In the genomic region with DNA sequence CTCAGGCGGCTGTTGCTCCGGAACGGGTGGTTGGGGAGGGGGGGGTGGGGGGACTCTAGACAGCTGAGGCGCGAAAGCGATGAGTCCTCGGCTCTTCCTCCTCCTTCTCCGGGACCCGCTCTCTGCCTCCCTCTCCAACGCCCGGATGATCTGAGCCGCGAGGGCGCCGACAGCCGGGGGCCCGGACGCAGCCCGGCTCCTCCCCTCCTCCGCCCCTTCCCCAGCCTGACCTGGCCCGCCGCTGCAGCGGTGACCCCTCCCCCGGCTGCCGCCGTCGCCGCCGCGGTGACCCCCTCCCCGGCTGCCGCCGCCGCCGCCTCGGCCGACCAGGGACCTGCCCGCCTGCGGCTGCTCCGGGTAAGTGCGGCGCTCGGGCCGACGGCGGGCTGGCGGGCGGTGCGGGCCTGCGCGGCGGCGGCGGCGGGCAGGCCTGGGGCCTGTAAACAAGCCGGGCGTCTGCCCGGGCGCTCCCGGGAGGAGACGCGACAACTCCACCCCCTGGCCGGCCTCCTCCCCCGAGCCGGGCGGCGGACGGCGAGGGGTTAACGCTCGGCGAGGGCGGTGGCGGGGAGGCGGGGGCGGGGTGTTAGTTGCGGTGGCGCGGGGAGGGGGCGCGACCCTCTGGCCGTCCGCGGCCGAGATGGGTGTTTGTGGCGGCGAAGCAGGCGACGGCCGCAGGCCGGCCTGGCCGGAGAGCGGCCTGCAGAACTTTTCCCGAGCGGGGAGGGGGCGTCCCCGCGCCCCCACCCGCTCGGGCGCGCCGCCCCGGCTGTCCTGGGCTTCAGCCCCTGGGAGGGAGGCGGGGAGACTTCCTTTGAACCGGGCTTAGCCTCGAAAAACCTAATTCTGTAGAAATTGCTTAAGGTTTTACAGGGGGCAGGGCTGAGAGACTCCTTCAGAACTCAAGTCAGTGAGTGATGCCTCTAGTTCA, we compare ENCODE assay signal across 8 cellular contexts. TPM values are rescaled to one million over a fixed set of nuclear protein-coding genes. Genes with fewer than 3 reads are reported as not detected.
DNase-seq lines count a peak whose midpoint lies in the region; ATAC-seq and TF ChIP-seq lines count a peak whose summit lies in the region.

No MANE protein-coding gene starts in this region.

- no peaks in the 10 kb centered on the region for H3K9me3 Mint-ChIP-seq in CD4-positive, alpha-beta T cell
- no peaks in the 10 kb centered on the region for H3K9me3 Mint-ChIP-seq in activated T-cell treated with anti-CD3 and anti-CD28 coated beads, Interleukin-2, amount 50 U/mL, for 72 hours

- H3K36me3 ChIP-seq in OCI-LY3 (replicated peaks; ENCODE audit: low read depth, low read length) (peaks cover 21% of the 10 kb centered on the region), esophagus squamous epithelium (no peaks in the 10 kb centered on the region)

- peak overlapping the region; percentile 84 for H3K4me3 ChIP-seq in OCI-LY3 (ENCODE audit: low read length)
- peak overlapping the region; percentile 75 to 94 (median 89) for H3K4me3 ChIP-seq in esophagus squamous epithelium

- no peaks in the 10 kb centered on the region for H3K27me3 Mint-ChIP-seq in CD4-positive, alpha-beta T cell
- no peaks in the 10 kb centered on the region for H3K27me3 Mint-ChIP-seq in activated T-cell treated with anti-CD3 and anti-CD28 coated beads, Interleukin-2, amount 50 U/mL, for 72 hours (ENCODE audit: low read depth)

- POLR2A ChIA-PET in CD4-positive, alpha-beta T cell (lab: Charles Lee), result interaction anchor here (0.7 to 5.1 kb wide), 36 partner anchors 9 to 1952 kb away, joined by 3 to 93 read pairs (median 7); a partner anchor contains a TSS

- no peaks in the 10 kb centered on the region for H3K27me3 ChIP-seq in CD4-positive, alpha-beta T cell (ENCODE audit: control insufficient read depth, insufficient read depth, low read length)
- H3K27me3 ChIP-seq in OCI-LY3 (ENCODE audit: low read depth, low read length), result no peaks in the 10 kb centered on the region
- no peaks in the 10 kb centered on the region for H3K27me3 ChIP-seq in esophagus squamous epithelium

- H3K9me3 ChIP-seq in CD4-positive, alpha-beta T cell (ENCODE audit: control insufficient read depth, low read length), result no peaks in the 10 kb centered on the region
- H3K9me3 ChIP-seq in OCI-LY3 (ENCODE audit: insufficient read depth, low read length), result no peaks in the 10 kb centered on the region
- no peaks in the 10 kb centered on the region for H3K9me3 ChIP-seq in esophagus squamous epithelium

- H3K27ac Mint-ChIP-seq in CD4-positive, alpha-beta T cell, result peak overlapping the region; percentile 97
- H3K27ac Mint-ChIP-seq in activated T-cell treated with anti-CD3 and anti-CD28 coated beads, Interleukin-2, amount 50 U/mL, for 72 hours, result peak overlapping the region; percentile 78

- no peak for TF ChIP-seq POLR2A in esophagus squamous epithelium (IDR thresholded peaks at IDR 0.05)

- CTCF ChIA-PET in CD4-positive, alpha-beta T cell (lab: Charles Lee), result interaction anchor here (1.0 to 2.2 kb wide), 5 partner anchors 16 to 285 kb away, joined by 3 to 8 read pairs (median 4); no protein-coding TSS in a partner anchor

- peak overlapping the region; percentile 65 for H3K27ac ChIP-seq in CD4-positive, alpha-beta T cell (ENCODE audit: low read depth, low read length)
- peak overlapping the region; percentile 74 for H3K27ac ChIP-seq in OCI-LY3 (ENCODE audit: low read length)
- H3K27ac ChIP-seq in esophagus squamous epithelium, result peak overlapping the region; percentile 96 to 100 (median 99)

- H3K4me1 ChIP-seq in OCI-LY3 (ENCODE audit: low read length) (peaks cover 66% of the 10 kb centered on the region), esophagus squamous epithelium (peaks cover 0 to 63% (median 10%) of the 10 kb centered on the region in 3 donors)

- ATAC-seq in CD4-positive, alpha-beta T cell (ENCODE audit: poor library complexity), result peak; percentile 35
- ATAC-seq in GM19438 (IDR thresholded peaks at IDR 0.05; ENCODE audit: low read depth, unreplicated experiment) (peak; percentile 36), HG03571 (IDR thresholded peaks at IDR 0.05; ENCODE audit: unreplicated experiment) (peak; percentile 36)
- ATAC-seq in activated T-cell treated with anti-CD3 and anti-CD28 coated beads, Interleukin-2, amount 50 U/mL, for 72 hours (replicated peaks in 1 of 2), result peak; percentile 52 to 54

- WGBS in esophagus squamous epithelium, 2 donors, result 0% methylated on average over 2 to 5 of the region's 107 CpGs

- H3K4me2 ChIP-seq in OCI-LY3 (ENCODE audit: low read length), result peak overlapping the region; percentile 91

- no peak for TF ChIP-seq CTCF in CD4-positive, alpha-beta T cell (IDR thresholded peaks at IDR 0.05)
- TF ChIP-seq CTCF in OCI-LY3 (IDR thresholded peaks at IDR 0.05; ENCODE audit: low read depth, low read length), result no peak
- TF ChIP-seq CTCF in esophagus squamous epithelium (IDR thresholded peaks at IDR 0.05), result no peak

- H3K36me3 Mint-ChIP-seq in CD4-positive, alpha-beta T cell (ENCODE audit: low read depth), result peaks cover 10% of the 10 kb centered on the region
- peaks cover 0 to 3% of the 10 kb centered on the region in 2 donors for H3K36me3 Mint-ChIP-seq in activated T-cell treated with anti-CD3 and anti-CD28 coated beads, Interleukin-2, amount 50 U/mL, for 72 hours (ENCODE audit: insufficient read depth in 2 of 2)

- peaks cover 61% of the 10 kb centered on the region for H3K4me1 Mint-ChIP-seq in CD4-positive, alpha-beta T cell (ENCODE audit: low read depth)
- peaks cover 74% of the 10 kb centered on the region for H3K4me1 Mint-ChIP-seq in activated T-cell treated with anti-CD3 and anti-CD28 coated beads, Interleukin-2, amount 50 U/mL, for 72 hours (ENCODE audit: low read depth)

- peak; percentile 46 to 70 (median 54) for DNase-seq in CD4-positive, alpha-beta T cell
- peak; percentile 76 for DNase-seq in activated T-cell treated with anti-CD3 and anti-CD28 coated beads, Interleukin-2, amount 50 U/mL, for 72 hours
- no peak for DNase-seq in esophagus squamous epithelium (lab: John Stamatoyannopoulos, UW)
- DNase-seq in myocyte (ENCODE audit: low read depth), result peak; percentile 73
- peak; percentile 35 to 67 for DNase-seq in stimulated activated CD8-positive, alpha-beta memory T cell treated with anti-CD3 and anti-CD28 coated beads, Interleukin-7, amount 100 ng/mL, for 4 hours (ENCODE audit: low read depth in 2 of 2)

- intact Hi-C loops in CD4-positive, alpha-beta T cell (cut with DNase I, micrococcal nuclease), result loop anchor here (1.0 to 10.0 kb wide), 15 partner anchors 15 to 1445 kb away; a partner anchor contains a TSS
- intact Hi-C loops in esophagus squamous epithelium (cut with DNase I), result loop anchor here (10.0 kb wide), 1 partner anchor 155 kb away; a partner anchor contains a TSS

- H4K20me1 ChIP-seq in OCI-LY3 (ENCODE audit: insufficient read depth, low read length), result peaks cover 47% of the 10 kb centered on the region

- H3K79me2 ChIP-seq in OCI-LY3 (ENCODE audit: low read length), result peaks cover 54% of the 10 kb centered on the region

- H2AFZ ChIP-seq in OCI-LY3 (ENCODE audit: low read depth, low read length), result no peak overlapping the region

- H3K9ac ChIP-seq in OCI-LY3 (ENCODE audit: low read length), result peak overlapping the region; percentile 91

- H3K4me3 Mint-ChIP-seq in CD4-positive, alpha-beta T cell, result peak overlapping the region; percentile 96
- H3K4me3 Mint-ChIP-seq in activated T-cell treated with anti-CD3 and anti-CD28 coated beads, Interleukin-2, amount 50 U/mL, for 72 hours, result peak overlapping the region; percentile 90 to 99

RNA-seq across cellular contexts. Expression of a gene that starts 0.6 kb away (rescaled TPM):
- total RNA-seq in CD4-positive, alpha-beta T cell, result 10 to 100 TPM; 96.9 to 97.2 TPM
- 10 to 100 TPM; 57.3 to 62.9 TPM for total RNA-seq in activated T-cell treated with anti-CD3 and anti-CD28 coated beads, Interleukin-2, amount 50 U/mL, for 72 hours
- total RNA-seq in esophagus squamous epithelium (10 to 100 TPM; 16.7 to 34.3 (median 22.7) TPM), myocyte (27.5 and 29.6 TPM in 2 replicates)
- polyA plus RNA-seq in myocyte (2012), result 32.7 TPM
